In genomic region chr15:41367418-41367817, GRCh38 we compare ENCODE assay signal across 1 cellular context.
TF ChIP-seq lines count a peak whose summit lies in the region.

No MANE protein-coding gene starts in this region.

TF ChIP-seq in HepG2, 621 proteins besides CTCF, POLR2A, EP300 and RAD21:
- TF ChIP-seq MTF1 (CRISPR knock-in tag; IDR thresholded peaks at IDR 0.05) (no peak), ZNF18 (CRISPR knock-in tag; IDR thresholded peaks at IDR 0.05; ENCODE audit: insufficient replicate concordance) (no peak), ZNF124 (CRISPR knock-in tag; IDR thresholded peaks at IDR 0.05) (no peak)
